2 cellular contexts compared by ENCODE assay signal in the genomic region with DNA sequence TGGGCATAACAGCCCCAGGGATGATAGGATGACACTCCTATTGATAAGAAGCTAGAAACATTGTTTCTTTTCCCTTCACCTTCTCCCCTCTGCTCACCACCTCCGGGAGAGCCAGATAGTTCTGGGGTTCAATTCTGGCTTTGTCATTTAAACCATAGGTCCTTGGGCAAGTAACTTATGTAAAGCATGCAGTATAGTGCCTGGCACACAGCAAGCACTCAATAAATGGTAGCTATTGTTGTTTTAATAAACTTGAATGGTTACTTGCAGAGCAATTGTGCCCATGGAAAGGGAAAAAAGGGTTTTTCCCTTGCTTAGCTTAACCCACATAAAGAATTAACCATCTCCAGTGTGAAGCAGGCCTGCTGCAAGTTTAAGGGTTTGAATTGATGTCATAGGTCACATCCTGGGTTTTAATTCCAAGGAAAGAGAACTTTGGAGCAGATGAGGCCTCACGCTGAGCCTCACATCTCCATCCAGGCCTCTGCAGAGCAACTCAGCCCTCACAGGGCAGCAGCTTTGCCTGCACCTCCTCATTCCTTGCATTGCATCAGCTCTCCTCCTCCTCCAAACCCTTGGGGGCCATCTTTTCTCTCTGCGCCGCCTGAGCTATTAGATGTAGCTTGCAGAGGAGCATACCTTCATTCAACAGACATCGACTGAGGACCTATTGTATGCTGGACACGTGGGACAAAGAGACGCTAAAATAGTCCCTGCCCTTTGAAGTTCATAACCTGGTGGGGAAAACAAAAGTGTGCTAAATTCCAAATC.
TF ChIP-seq lines count a peak whose summit lies in the region.

No MANE protein-coding gene starts in this region.

TF ChIP-seq in HepG2, 621 proteins besides CTCF, POLR2A, EP300 and RAD21:
- TF ChIP-seq FOSL1 (CRISPR knock-in tag; IDR thresholded peaks at IDR 0.05; ENCODE audit: borderline replicate concordance) (no peak), ZFP90 (CRISPR knock-in tag; IDR thresholded peaks at IDR 0.05; ENCODE audit: borderline replicate concordance) (0 out of 2 replicates have a peak, but pooled peaks have one; percentile 21), KDM4B (CRISPR knock-in tag; IDR thresholded peaks at IDR 0.05) (no peak), REL (CRISPR knock-in tag; conservative IDR thresholded peaks at IDR 0.05) (0 out of 2 replicates have a peak, but pooled peaks have one; percentile 24), ZNF232 (CRISPR knock-in tag; IDR thresholded peaks at IDR 0.05; ENCODE audit: borderline replicate concordance) (no peak), ZNF432 (CRISPR knock-in tag; IDR thresholded peaks at IDR 0.05; ENCODE audit: borderline replicate concordance) (no peak), SIN3A (IDR thresholded peaks at IDR 0.05; ENCODE audit: borderline replicate concordance, low read depth, low read length) (no peak), ZNF660 (CRISPR knock-in tag; IDR thresholded peaks at IDR 0.05; ENCODE audit: borderline replicate concordance, low read depth) (no peak), ZFP36L1 (CRISPR knock-in tag; IDR thresholded peaks at IDR 0.05) (no peak), RXRB (CRISPR knock-in tag; IDR thresholded peaks at IDR 0.05; ENCODE audit: borderline replicate concordance) (no peak)
- TF ChIP-seq, protein P1, sequence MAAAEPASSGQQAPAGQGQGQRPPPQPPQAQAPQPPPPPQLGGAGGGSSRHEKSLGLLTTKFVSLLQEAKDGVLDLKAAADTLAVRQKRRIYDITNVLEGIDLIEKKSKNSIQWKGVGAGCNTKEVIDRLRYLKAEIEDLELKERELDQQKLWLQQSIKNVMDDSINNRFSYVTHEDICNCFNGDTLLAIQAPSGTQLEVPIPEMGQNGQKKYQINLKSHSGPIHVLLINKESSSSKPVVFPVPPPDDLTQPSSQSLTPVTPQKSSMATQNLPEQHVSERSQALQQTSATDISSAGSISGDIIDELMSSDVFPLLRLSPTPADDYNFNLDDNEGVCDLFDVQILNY (CRISPR knock-in tag; conservative IDR thresholded peaks at IDR 0.05) = no peak
- TF ChIP-seq, protein P2, sequence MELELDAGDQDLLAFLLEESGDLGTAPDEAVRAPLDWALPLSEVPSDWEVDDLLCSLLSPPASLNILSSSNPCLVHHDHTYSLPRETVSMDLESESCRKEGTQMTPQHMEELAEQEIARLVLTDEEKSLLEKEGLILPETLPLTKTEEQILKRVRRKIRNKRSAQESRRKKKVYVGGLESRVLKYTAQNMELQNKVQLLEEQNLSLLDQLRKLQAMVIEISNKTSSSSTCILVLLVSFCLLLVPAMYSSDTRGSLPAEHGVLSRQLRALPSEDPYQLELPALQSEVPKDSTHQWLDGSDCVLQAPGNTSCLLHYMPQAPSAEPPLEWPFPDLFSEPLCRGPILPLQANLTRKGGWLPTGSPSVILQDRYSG (CRISPR knock-in tag; IDR thresholded peaks at IDR 0.05) = no peak
- TF ChIP-seq, protein P3, sequence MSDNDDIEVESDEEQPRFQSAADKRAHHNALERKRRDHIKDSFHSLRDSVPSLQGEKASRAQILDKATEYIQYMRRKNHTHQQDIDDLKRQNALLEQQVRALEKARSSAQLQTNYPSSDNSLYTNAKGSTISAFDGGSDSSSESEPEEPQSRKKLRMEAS (IDR thresholded peaks at IDR 0.05) = peak; percentile 24
- TF ChIP-seq, protein P4, sequence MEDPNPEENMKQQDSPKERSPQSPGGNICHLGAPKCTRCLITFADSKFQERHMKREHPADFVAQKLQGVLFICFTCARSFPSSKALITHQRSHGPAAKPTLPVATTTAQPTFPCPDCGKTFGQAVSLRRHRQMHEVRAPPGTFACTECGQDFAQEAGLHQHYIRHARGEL (CRISPR knock-in tag; IDR thresholded peaks at IDR 0.05) = no peak
- TF ChIP-seq, protein P5, sequence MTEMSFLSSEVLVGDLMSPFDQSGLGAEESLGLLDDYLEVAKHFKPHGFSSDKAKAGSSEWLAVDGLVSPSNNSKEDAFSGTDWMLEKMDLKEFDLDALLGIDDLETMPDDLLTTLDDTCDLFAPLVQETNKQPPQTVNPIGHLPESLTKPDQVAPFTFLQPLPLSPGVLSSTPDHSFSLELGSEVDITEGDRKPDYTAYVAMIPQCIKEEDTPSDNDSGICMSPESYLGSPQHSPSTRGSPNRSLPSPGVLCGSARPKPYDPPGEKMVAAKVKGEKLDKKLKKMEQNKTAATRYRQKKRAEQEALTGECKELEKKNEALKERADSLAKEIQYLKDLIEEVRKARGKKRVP (CRISPR knock-in tag; IDR thresholded peaks at IDR 0.05) = 0 out of 4 replicates have a peak, but pooled peaks of 1 of the 2 experiments have one; percentile 42

TF ChIP-seq in GM12891, 5 proteins besides CTCF, POLR2A, EP300 and RAD21:
- no peak for TF ChIP-seq SPI1 (IDR thresholded peaks at IDR 0.05; ENCODE audit: low read depth, low read length)
- TF ChIP-seq TAF1 (IDR thresholded peaks at IDR 0.05; ENCODE audit: low read depth, low read length) = no peak
- TF ChIP-seq PAX5 (IDR thresholded peaks at IDR 0.05; ENCODE audit: insufficient read depth, low read length, severe bottlenecking) = no peak
- TF ChIP-seq POU2F2 (IDR thresholded peaks at IDR 0.05; ENCODE audit: low read depth, low read length) = no peak
- no peak for TF ChIP-seq POLR2AphosphoS5 (IDR thresholded peaks at IDR 0.05; ENCODE audit: low read depth, low read length)
